8 cellular contexts compared by ENCODE assay signal in the genomic region with DNA sequence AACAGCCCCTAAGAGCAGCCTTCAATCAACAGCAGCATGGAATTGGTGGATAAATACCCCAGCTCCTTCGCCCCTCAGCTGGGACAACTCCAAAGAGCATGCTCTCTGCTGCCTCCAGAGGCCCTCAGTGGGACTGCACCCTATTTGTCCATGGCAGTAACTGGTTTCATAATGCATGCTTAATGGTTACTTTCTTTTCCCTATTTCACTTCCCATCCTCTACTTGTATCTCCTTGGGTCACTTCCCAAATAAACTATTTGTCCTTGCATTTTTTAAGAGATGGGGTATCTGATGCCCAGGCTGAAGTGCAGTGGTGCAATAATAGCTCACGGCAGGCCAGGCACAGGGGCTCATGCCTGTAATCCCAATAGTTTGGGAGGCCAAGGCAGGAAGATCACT. TPM values are rescaled to one million over a fixed set of nuclear protein-coding genes. Genes with fewer than 3 reads are reported as not detected.
DNase-seq lines count a peak whose midpoint lies in the region; ATAC-seq and TF ChIP-seq lines count a peak whose summit lies in the region.

No MANE protein-coding gene starts in this region.

- H3K4me1 Mint-ChIP-seq in activated T-cell treated with anti-CD3 and anti-CD28 coated beads, Interleukin-2, amount 50 U/mL, for 4 hours (ENCODE audit: low read depth) = peaks cover 19% of the 10 kb centered on the region

- no peaks in the 10 kb centered on the region for H3K36me3 Mint-ChIP-seq in activated T-cell treated with anti-CD3 and anti-CD28 coated beads, Interleukin-2, amount 50 U/mL, for 4 hours (ENCODE audit: insufficient read depth)

- TF ChIP-seq CTCF in foreskin keratinocyte (conservative IDR thresholded peaks at IDR 0.05) (peak; percentile 78), gastrocnemius medialis (IDR thresholded peaks at IDR 0.05 in 4 of 5, conservative IDR thresholded peaks at IDR 0.05 in 1 of 5) (peak; percentile 33 to 67 (median 57))

- H3K9me3 ChIP-seq in gastrocnemius medialis = no peaks in the 10 kb centered on the region

- no peak overlapping the region for H3K27ac ChIP-seq in foreskin keratinocyte
- H3K27ac ChIP-seq in gastrocnemius medialis = no peak overlapping the region

- H3K27me3 ChIP-seq in foreskin keratinocyte (no peaks in the 10 kb centered on the region), gastrocnemius medialis (no peaks in the 10 kb centered on the region)

- H3K36me3 ChIP-seq in gastrocnemius medialis = no peaks in the 10 kb centered on the region

- DNase-seq in NCI-H510A treated with DMSO at 0.1 percent for 48 hours (lab: John Stamatoyannopoulos, UW) (peak; percentile 15), NCI-H510A (lab: John Stamatoyannopoulos, UW) (no peak), OCI-M1 (lab: John Stamatoyannopoulos, UW) (peak; percentile 78), foreskin keratinocyte (no peak), gastrocnemius medialis (no peak), NCI-H226 (no peak)
- DNase-seq in activated T-cell treated with anti-CD3 and anti-CD28 coated beads, Interleukin-2, amount 50 U/mL, for 4 hours = peak; percentile 72

- H3K4me1 ChIP-seq in foreskin keratinocyte = no peaks in the 10 kb centered on the region
- no peaks in the 10 kb centered on the region for H3K4me1 ChIP-seq in gastrocnemius medialis

- H3K9me3 Mint-ChIP-seq in activated T-cell treated with anti-CD3 and anti-CD28 coated beads, Interleukin-2, amount 50 U/mL, for 4 hours = no peaks in the 10 kb centered on the region

- H3K4me3 Mint-ChIP-seq in activated T-cell treated with anti-CD3 and anti-CD28 coated beads, Interleukin-2, amount 50 U/mL, for 4 hours = no peak overlapping the region

- ATAC-seq in activated T-cell treated with anti-CD3 and anti-CD28 coated beads, Interleukin-2, amount 50 U/mL, for 4 hours = peak; percentile 50 to 57
- ATAC-seq in foreskin keratinocyte (no peak), gastrocnemius medialis (no peak), GM21576 (IDR thresholded peaks at IDR 0.05; ENCODE audit: unreplicated experiment) (no peak)

- TF ChIP-seq POLR2A in gastrocnemius medialis (IDR thresholded peaks at IDR 0.05) = no peak

- intact Hi-C loops in gastrocnemius medialis (cut with DNase I; ENCODE audit: low total_unique reads) = no loop called here

- no peak overlapping the region for H3K4me3 ChIP-seq in gastrocnemius medialis

- H3K27me3 Mint-ChIP-seq in activated T-cell treated with anti-CD3 and anti-CD28 coated beads, Interleukin-2, amount 50 U/mL, for 4 hours (ENCODE audit: low read depth) = peaks cover 3% of the 10 kb centered on the region

- in situ Hi-C loops in gastrocnemius medialis (cut with MboI; ENCODE audit: low sequenced_read_pairs in 4 of 4) = no loop called here

RNA-seq across cellular contexts. Expression of a gene that starts 13.5 kb away (rescaled TPM):
- 100 to 1,000 TPM; 153 to 177 (median 168) TPM for total RNA-seq in activated T-cell treated with anti-CD3 and anti-CD28 coated beads, Interleukin-2, amount 50 U/mL, for 4 hours
- total RNA-seq in foreskin keratinocyte (691 and 701 TPM in 2 replicates), gastrocnemius medialis (10 to 100 TPM; 21.8 to 62.8 (median 44.1) TPM)
- polyA plus RNA-seq in foreskin keratinocyte = 552 and 595 TPM in 2 replicates

RNA-seq across cellular contexts. Expression of a gene that starts 48.9 kb away (rescaled TPM):
- 100 to 1,000 TPM; 140 to 167 (median 153) TPM for total RNA-seq in activated T-cell treated with anti-CD3 and anti-CD28 coated beads, Interleukin-2, amount 50 U/mL, for 4 hours
- 76.3 and 84.6 TPM in 2 replicates for total RNA-seq in foreskin keratinocyte
- 53.7 and 59.4 TPM in 2 replicates for polyA plus RNA-seq in foreskin keratinocyte
- 10 to 100 TPM in 1 of 4 donors, 1 to 10 TPM in 3; 8.3 to 12.1 (median 9.2) TPM for total RNA-seq in gastrocnemius medialis

Comparison
In these comparisons a context has a peak if more than half of its experiments do, and no peak if none do; other contexts are left out.
1. DNase-seq: peak in NCI-H510A treated with DMSO at 0.1 percent for 48 hours (single experiment), OCI-M1 (single experiment) and activated T-cell treated with anti-CD3 and anti-CD28 coated beads, Interleukin-2, amount 50 U/mL, for 4 hours (single experiment); none in NCI-H510A (single experiment), foreskin keratinocyte (0 of 2), gastrocnemius medialis (0 of 2) and NCI-H226 (single experiment).
2. ATAC-seq: peak in activated T-cell treated with anti-CD3 and anti-CD28 coated beads, Interleukin-2, amount 50 U/mL, for 4 hours (2 of 2); none in foreskin keratinocyte (single experiment), gastrocnemius medialis (0 of 2) and GM21576 (single experiment).